2 cellular contexts compared by ENCODE assay signal in genomic region chr4:22962186-22962786, GRCh38.
A peak's percentile ranks its signal among the peaks of the same experiment; 100 is the strongest.
TF ChIP-seq lines count a peak whose summit lies in the region.

No MANE protein-coding gene starts in this region.

TF ChIP-seq in liver, 16 proteins besides CTCF, POLR2A, EP300 and RAD21 (continued from another document):
- TF ChIP-seq, protein P1, sequence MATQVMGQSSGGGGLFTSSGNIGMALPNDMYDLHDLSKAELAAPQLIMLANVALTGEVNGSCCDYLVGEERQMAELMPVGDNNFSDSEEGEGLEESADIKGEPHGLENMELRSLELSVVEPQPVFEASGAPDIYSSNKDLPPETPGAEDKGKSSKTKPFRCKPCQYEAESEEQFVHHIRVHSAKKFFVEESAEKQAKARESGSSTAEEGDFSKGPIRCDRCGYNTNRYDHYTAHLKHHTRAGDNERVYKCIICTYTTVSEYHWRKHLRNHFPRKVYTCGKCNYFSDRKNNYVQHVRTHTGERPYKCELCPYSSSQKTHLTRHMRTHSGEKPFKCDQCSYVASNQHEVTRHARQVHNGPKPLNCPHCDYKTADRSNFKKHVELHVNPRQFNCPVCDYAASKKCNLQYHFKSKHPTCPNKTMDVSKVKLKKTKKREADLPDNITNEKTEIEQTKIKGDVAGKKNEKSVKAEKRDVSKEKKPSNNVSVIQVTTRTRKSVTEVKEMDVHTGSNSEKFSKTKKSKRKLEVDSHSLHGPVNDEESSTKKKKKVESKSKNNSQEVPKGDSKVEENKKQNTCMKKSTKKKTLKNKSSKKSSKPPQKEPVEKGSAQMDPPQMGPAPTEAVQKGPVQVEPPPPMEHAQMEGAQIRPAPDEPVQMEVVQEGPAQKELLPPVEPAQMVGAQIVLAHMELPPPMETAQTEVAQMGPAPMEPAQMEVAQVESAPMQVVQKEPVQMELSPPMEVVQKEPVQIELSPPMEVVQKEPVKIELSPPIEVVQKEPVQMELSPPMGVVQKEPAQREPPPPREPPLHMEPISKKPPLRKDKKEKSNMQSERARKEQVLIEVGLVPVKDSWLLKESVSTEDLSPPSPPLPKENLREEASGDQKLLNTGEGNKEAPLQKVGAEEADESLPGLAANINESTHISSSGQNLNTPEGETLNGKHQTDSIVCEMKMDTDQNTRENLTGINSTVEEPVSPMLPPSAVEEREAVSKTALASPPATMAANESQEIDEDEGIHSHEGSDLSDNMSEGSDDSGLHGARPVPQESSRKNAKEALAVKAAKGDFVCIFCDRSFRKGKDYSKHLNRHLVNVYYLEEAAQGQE (IDR thresholded peaks at IDR 0.05): no peak
- no peak for TF ChIP-seq FOXA1 (IDR thresholded peaks at IDR 0.05)
- TF ChIP-seq GABPA (IDR thresholded peaks at IDR 0.05 in 1 of 2, conservative IDR thresholded peaks at IDR 0.05 in 1 of 2): no peak
- no peak for TF ChIP-seq SP1 (IDR thresholded peaks at IDR 0.05)
- TF ChIP-seq MAX (IDR thresholded peaks at IDR 0.05): no peak
- TF ChIP-seq, protein P2, sequence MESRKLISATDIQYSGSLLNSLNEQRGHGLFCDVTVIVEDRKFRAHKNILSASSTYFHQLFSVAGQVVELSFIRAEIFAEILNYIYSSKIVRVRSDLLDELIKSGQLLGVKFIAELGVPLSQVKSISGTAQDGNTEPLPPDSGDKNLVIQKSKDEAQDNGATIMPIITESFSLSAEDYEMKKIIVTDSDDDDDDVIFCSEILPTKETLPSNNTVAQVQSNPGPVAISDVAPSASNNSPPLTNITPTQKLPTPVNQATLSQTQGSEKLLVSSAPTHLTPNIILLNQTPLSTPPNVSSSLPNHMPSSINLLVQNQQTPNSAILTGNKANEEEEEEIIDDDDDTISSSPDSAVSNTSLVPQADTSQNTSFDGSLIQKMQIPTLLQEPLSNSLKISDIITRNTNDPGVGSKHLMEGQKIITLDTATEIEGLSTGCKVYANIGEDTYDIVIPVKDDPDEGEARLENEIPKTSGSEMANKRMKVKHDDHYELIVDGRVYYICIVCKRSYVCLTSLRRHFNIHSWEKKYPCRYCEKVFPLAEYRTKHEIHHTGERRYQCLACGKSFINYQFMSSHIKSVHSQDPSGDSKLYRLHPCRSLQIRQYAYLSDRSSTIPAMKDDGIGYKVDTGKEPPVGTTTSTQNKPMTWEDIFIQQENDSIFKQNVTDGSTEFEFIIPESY (IDR thresholded peaks at IDR 0.05): peak; percentile 31
- TF ChIP-seq ATF3 (IDR thresholded peaks at IDR 0.05): no peak
- no peak for TF ChIP-seq EGR1 (IDR thresholded peaks at IDR 0.05; ENCODE audit: low read depth in 2 of 2)
- TF ChIP-seq HNF4G (IDR thresholded peaks at IDR 0.05): peak; percentile 7
- peak in 1 of 2 donors; percentile 5 for TF ChIP-seq RXRA (IDR thresholded peaks at IDR 0.05)
TF ChIP-seq in liver: peak in this region for 4.

TF ChIP-seq in HepG2, 621 proteins besides CTCF, POLR2A, EP300 and RAD21 (continued from another document):
- TF ChIP-seq, protein P3, sequence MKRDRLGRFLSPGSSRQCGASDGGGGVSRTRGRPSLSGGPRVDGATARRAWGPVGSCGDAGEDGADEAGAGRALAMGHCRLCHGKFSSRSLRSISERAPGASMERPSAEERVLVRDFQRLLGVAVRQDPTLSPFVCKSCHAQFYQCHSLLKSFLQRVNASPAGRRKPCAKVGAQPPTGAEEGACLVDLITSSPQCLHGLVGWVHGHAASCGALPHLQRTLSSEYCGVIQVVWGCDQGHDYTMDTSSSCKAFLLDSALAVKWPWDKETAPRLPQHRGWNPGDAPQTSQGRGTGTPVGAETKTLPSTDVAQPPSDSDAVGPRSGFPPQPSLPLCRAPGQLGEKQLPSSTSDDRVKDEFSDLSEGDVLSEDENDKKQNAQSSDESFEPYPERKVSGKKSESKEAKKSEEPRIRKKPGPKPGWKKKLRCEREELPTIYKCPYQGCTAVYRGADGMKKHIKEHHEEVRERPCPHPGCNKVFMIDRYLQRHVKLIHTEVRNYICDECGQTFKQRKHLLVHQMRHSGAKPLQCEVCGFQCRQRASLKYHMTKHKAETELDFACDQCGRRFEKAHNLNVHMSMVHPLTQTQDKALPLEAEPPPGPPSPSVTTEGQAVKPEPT (CRISPR knock-in tag; IDR thresholded peaks at IDR 0.05; ENCODE audit: low read depth): no peak
